ENCODE assay signal across 8 cellular contexts in genomic region chr19:44024900-44025216, GRCh38. TPM values are rescaled to one million over a fixed set of nuclear protein-coding genes. Genes with fewer than 3 reads are reported as not detected.
A peak's percentile ranks its signal among the peaks of the same experiment; 100 is the strongest.
DNase-seq lines count a peak whose midpoint lies in the region; ATAC-seq and TF ChIP-seq lines count a peak whose summit lies in the region.

No MANE protein-coding gene starts in this region.

- DNase-seq in T-helper 1 cell (no peak), kidney epithelial cell (ENCODE audit: low read depth) (no peak), suprapubic skin (ENCODE audit: low spot score in 2 of 2) (no peak), HK-2 (ENCODE audit: unreplicated experiment) (no peak), DMS53 (lab: John Stamatoyannopoulos, UW) (no peak)
- DNase-seq in activated naive CD8-positive, alpha-beta T cell treated with anti-CD3 and anti-CD28 coated beads for 36 hours = no peak

- peaks cover 15% of the 10 kb centered on the region for H3K4me1 ChIP-seq in suprapubic skin

- TF ChIP-seq CTCF in kidney epithelial cell (IDR thresholded peaks at IDR 0.05; ENCODE audit: insufficient read depth, low read length, poor library complexity, severe bottlenecking) (no peak), suprapubic skin (IDR thresholded peaks at IDR 0.05) (no peak)

- no peak for TF ChIP-seq EP300 in suprapubic skin (IDR thresholded peaks at IDR 0.05)

- H3K27ac ChIP-seq in suprapubic skin = no peak overlapping the region

- TF ChIP-seq POLR2A in suprapubic skin (IDR thresholded peaks at IDR 0.05) = no peak

- H3K36me3 ChIP-seq in kidney epithelial cell (ENCODE audit: control insufficient read depth, insufficient read depth, low read length) = no peaks in the 10 kb centered on the region
- peaks cover 30% of the 10 kb centered on the region for H3K36me3 ChIP-seq in suprapubic skin

- peak overlapping the region; percentile 97 for H3K4me3 ChIP-seq in kidney epithelial cell (ENCODE audit: low read depth, low read length)
- peak overlapping the region; percentile 83 for H3K4me3 ChIP-seq in suprapubic skin

- peaks cover 2% of the 10 kb centered on the region for H3K9me3 ChIP-seq in suprapubic skin

- H3K27me3 Mint-ChIP-seq in T-helper 1 cell treated with Interleukin-12 subunit alpha and Interleukin-12 subunit beta and Interleukin-4 antibody, amounts not matched to agents 30 μg/mL and 1 μg/mL, for 36 hours (ENCODE audit: low read depth) = no peaks in the 10 kb centered on the region
- H3K27me3 Mint-ChIP-seq in activated naive CD8-positive, alpha-beta T cell treated with anti-CD3 and anti-CD28 coated beads for 36 hours = no peaks in the 10 kb centered on the region

- H3K9me3 Mint-ChIP-seq in T-helper 1 cell treated with Interleukin-12 subunit alpha and Interleukin-12 subunit beta and Interleukin-4 antibody, amounts not matched to agents 30 μg/mL and 1 μg/mL, for 36 hours = peaks cover 60% of the 10 kb centered on the region
- peaks cover 40% of the 10 kb centered on the region for H3K9me3 Mint-ChIP-seq in activated naive CD8-positive, alpha-beta T cell treated with anti-CD3 and anti-CD28 coated beads for 36 hours

- peaks cover 13% of the 10 kb centered on the region for H3K4me1 Mint-ChIP-seq in T-helper 1 cell treated with Interleukin-12 subunit alpha and Interleukin-12 subunit beta and Interleukin-4 antibody, amounts not matched to agents 30 μg/mL and 1 μg/mL, for 36 hours (ENCODE audit: low read depth)
- H3K4me1 Mint-ChIP-seq in activated naive CD8-positive, alpha-beta T cell treated with anti-CD3 and anti-CD28 coated beads for 36 hours = peaks cover 13% of the 10 kb centered on the region

- H3K4me3 Mint-ChIP-seq in T-helper 1 cell treated with Interleukin-12 subunit alpha and Interleukin-12 subunit beta and Interleukin-4 antibody, amounts not matched to agents 30 μg/mL and 1 μg/mL, for 36 hours = peak overlapping the region; percentile 98
- H3K4me3 Mint-ChIP-seq in activated naive CD8-positive, alpha-beta T cell treated with anti-CD3 and anti-CD28 coated beads for 36 hours = peak overlapping the region; percentile 98

- H3K27me3 ChIP-seq in kidney epithelial cell (ENCODE audit: control insufficient read depth, insufficient read depth, low read length) = no peaks in the 10 kb centered on the region
- no peaks in the 10 kb centered on the region for H3K27me3 ChIP-seq in suprapubic skin

- peaks cover 38% of the 10 kb centered on the region for H3K36me3 Mint-ChIP-seq in T-helper 1 cell treated with Interleukin-12 subunit alpha and Interleukin-12 subunit beta and Interleukin-4 antibody, amounts not matched to agents 30 μg/mL and 1 μg/mL, for 36 hours (ENCODE audit: low read depth)
- peaks cover 47% of the 10 kb centered on the region for H3K36me3 Mint-ChIP-seq in activated naive CD8-positive, alpha-beta T cell treated with anti-CD3 and anti-CD28 coated beads for 36 hours

- 45% methylated on average over 4 of the region's 4 CpGs for WGBS in suprapubic skin

- H3K27ac Mint-ChIP-seq in T-helper 1 cell treated with Interleukin-12 subunit alpha and Interleukin-12 subunit beta and Interleukin-4 antibody, amounts not matched to agents 30 μg/mL and 1 μg/mL, for 36 hours = peak overlapping the region; percentile 4
- peak overlapping the region; percentile 94 for H3K27ac Mint-ChIP-seq in activated naive CD8-positive, alpha-beta T cell treated with anti-CD3 and anti-CD28 coated beads for 36 hours

- no peak for ATAC-seq in GM18870 (IDR thresholded peaks at IDR 0.05; ENCODE audit: unreplicated experiment)

RNA-seq across cellular contexts. Expression of gene ZNF222, which starts 0.3 kb away (rescaled TPM):
- total RNA-seq in activated naive CD8-positive, alpha-beta T cell treated with anti-CD3 and anti-CD28 coated beads for 36 hours = 1 to 10 TPM; 2.5 to 3.5 TPM
- total RNA-seq in kidney epithelial cell (2.3 and 3.3 TPM in 2 replicates), suprapubic skin (1 to 10 TPM; 2.7 to 4.3 (median 3.4) TPM)

RNA-seq across cellular contexts. Expression of gene ZNF230, which starts 22.1 kb away (rescaled TPM):
- total RNA-seq in activated naive CD8-positive, alpha-beta T cell treated with anti-CD3 and anti-CD28 coated beads for 36 hours = 1 to 10 TPM; 2.5 to 3.9 TPM
- total RNA-seq in kidney epithelial cell = 2.7 and 2.9 TPM in 2 replicates
- total RNA-seq in suprapubic skin = 10 to 100 TPM in 1 of 4 donors, 1 to 10 TPM in 3; 1.7 to 11.3 (median 2.3) TPM

RNA-seq across cellular contexts. Expression of gene ZNF223, which starts 27.0 kb away (rescaled TPM):
- total RNA-seq in activated naive CD8-positive, alpha-beta T cell treated with anti-CD3 and anti-CD28 coated beads for 36 hours = 1 to 10 TPM; 1.4 to 1.8 TPM
- total RNA-seq in kidney epithelial cell = 3.6 and 4.9 TPM in 2 replicates
- 10 to 100 TPM in 1 of 4 donors, 1 to 10 TPM in 3; 1.3 to 13.4 (median 5.7) TPM for total RNA-seq in suprapubic skin

RNA-seq across cellular contexts. Expression of gene ZNF155, which starts 40.9 kb away (rescaled TPM):
- total RNA-seq in activated naive CD8-positive, alpha-beta T cell treated with anti-CD3 and anti-CD28 coated beads for 36 hours = 1 to 10 TPM; 6.7 to 7.0 TPM
- total RNA-seq in kidney epithelial cell (4.2 and 5.8 TPM in 2 replicates), suprapubic skin (1 to 10 TPM; 2.2 to 10.0 (median 8.0) TPM)

RNA-seq across cellular contexts. Expression of gene ZNF284, which starts 47.1 kb away (rescaled TPM):
- 1 to 10 TPM; 1.6 to 1.7 TPM for total RNA-seq in activated naive CD8-positive, alpha-beta T cell treated with anti-CD3 and anti-CD28 coated beads for 36 hours
- total RNA-seq in kidney epithelial cell (1.1 and 1.5 TPM in 2 replicates), suprapubic skin (1 to 10 TPM; 1.2 to 4.9 (median 1.3) TPM)
